In genomic region chr11:68010058-68011041, GRCh38 we compare ENCODE assay signal across 7 cellular contexts. TPM values are rescaled to one million over a fixed set of nuclear protein-coding genes. Genes with fewer than 3 reads are reported as not detected.
DNase-seq lines count a peak whose midpoint lies in the region; ATAC-seq and TF ChIP-seq lines count a peak whose summit lies in the region.

Gene ALDH3B1, plus strand, starts transcription at chr11:68010327. Its CDS starts 4,971 bp downstream, at chr11:68015298.

- WGBS in transverse colon (ENCODE audit: low coverage in 1 of 2), 2 donors = 16% methylated on average over 33 of the region's 33 CpGs; no CpG with 5 or more reads in 1 of the 2 donors

- TF ChIP-seq EP300 in transverse colon (IDR thresholded peaks at IDR 0.05; ENCODE audit: low read depth) = peak; percentile 56

- TF ChIP-seq CTCF in epithelial cell of proximal tubule (conservative IDR thresholded peaks at IDR 0.05; ENCODE audit: low read depth, low read length) (no peak), mucosa of descending colon (IDR thresholded peaks at IDR 0.05) (no peak), transverse colon (IDR thresholded peaks at IDR 0.05) (peak in 2 of 5 experiments; percentile 7 to 30)
- no peak for TF ChIP-seq CTCF in CD8-positive, alpha-beta T cell (IDR thresholded peaks at IDR 0.05)

- H3K36me3 ChIP-seq in mucosa of descending colon (ENCODE audit: low read depth) (no peaks in the 10 kb centered on the region), transverse colon (no peaks in the 10 kb centered on the region)
- H3K36me3 ChIP-seq in CD8-positive, alpha-beta T cell (ENCODE audit: insufficient read depth, low read length) = no peaks in the 10 kb centered on the region

- H3K9me3 ChIP-seq in mucosa of descending colon (no peaks in the 10 kb centered on the region), transverse colon (no peaks in the 10 kb centered on the region)
- H3K9me3 ChIP-seq in CD8-positive, alpha-beta T cell (ENCODE audit: low read length) = no peaks in the 10 kb centered on the region

- H3K27ac Mint-ChIP-seq in CD8-positive, alpha-beta T cell = no peak within 1 kb of the TSS

- H3K4me1 ChIP-seq in mucosa of descending colon (ENCODE audit: low read depth) (peaks cover 50% of the 10 kb centered on the region), transverse colon (peaks cover 38 to 58% (median 49%) of the 10 kb centered on the region in 4 donors)
- H3K4me1 ChIP-seq in CD8-positive, alpha-beta T cell (ENCODE audit: insufficient read depth, low read length) = no peaks in the 10 kb centered on the region

- H3K4me3 ChIP-seq in epithelial cell of proximal tubule (ENCODE audit: low read depth, low read length) (peak within 1 kb of the TSS; percentile 63), mucosa of descending colon (no peak within 1 kb of the TSS), transverse colon (peak within 1 kb of the TSS; percentile 1 to 41 (median 24))
- no peak within 1 kb of the TSS for H3K4me3 ChIP-seq in CD8-positive, alpha-beta T cell (ENCODE audit: low read depth, low read length)

- no peak within 1 kb of the TSS for H3K4me3 Mint-ChIP-seq in CD8-positive, alpha-beta T cell

- peak; percentile 79 for TF ChIP-seq POLR2A in transverse colon (IDR thresholded peaks at IDR 0.05)

- peak; percentile 56 for ATAC-seq in SK-N-SH treated with all-trans-retinoic acid at 6 μM for 48 hours
- peak; percentile 74 for ATAC-seq in mucosa of descending colon
- ATAC-seq in CD8-positive, alpha-beta T cell = no peak
- ATAC-seq in GM19397 (IDR thresholded peaks at IDR 0.05; ENCODE audit: unreplicated experiment) = no peak

- H3K4me1 Mint-ChIP-seq in CD8-positive, alpha-beta T cell (ENCODE audit: low read depth) = peaks cover 11% of the 10 kb centered on the region

- in situ Hi-C loops in transverse colon (cut with MboI; ENCODE audit: low pct_ligation_motif_present in 1 of 4, low pct_unique_long_range_greater_than_20kb in 1 of 4, low sequenced_read_pairs in 3 of 4) = no loop called here

- H3K36me3 Mint-ChIP-seq in CD8-positive, alpha-beta T cell = no peaks in the 10 kb centered on the region

- POLR2A ChIA-PET in CD8-positive, alpha-beta T cell (lab: Charles Lee) = no interaction called here

- no peaks in the 10 kb centered on the region for H3K9me3 Mint-ChIP-seq in CD8-positive, alpha-beta T cell

- H3K27ac ChIP-seq in transverse colon = peak within 1 kb of the TSS; percentile 87 to 96 (median 92)
- H3K27ac ChIP-seq in CD8-positive, alpha-beta T cell (ENCODE audit: low read depth, low read length) = no peak within 1 kb of the TSS

- H3K27me3 ChIP-seq in transverse colon = no peaks in the 10 kb centered on the region
- no peaks in the 10 kb centered on the region for H3K27me3 ChIP-seq in CD8-positive, alpha-beta T cell (ENCODE audit: insufficient read depth, low read length)

- CTCF ChIA-PET in CD8-positive, alpha-beta T cell (lab: Charles Lee) = no interaction called here

- H3K27me3 Mint-ChIP-seq in CD8-positive, alpha-beta T cell (ENCODE audit: low read depth) = peaks cover 5% of the 10 kb centered on the region

- peak; percentile 91 for DNase-seq in HK-2 (ENCODE audit: unreplicated experiment)
- DNase-seq in epithelial cell of proximal tubule (ENCODE audit: low read depth) = no peak
- peak; percentile 90 to 94 (median 91) for DNase-seq in mucosa of descending colon
- peak; percentile 92 for DNase-seq in transverse colon
- DNase-seq in CD8-positive, alpha-beta T cell = no peak

- intact Hi-C loops in mucosa of descending colon (cut with DNase I, micrococcal nuclease) = no loop called here
- intact Hi-C loops in transverse colon (cut with DNase I; ENCODE audit: low total_unique reads) = no loop called here
- intact Hi-C loops in CD8-positive, alpha-beta T cell (cut with DNase I, micrococcal nuclease) = no loop called here

TF ChIP-seq in SK-N-SH treated with all-trans-retinoic acid at 6 μM for 48 hours, 23 proteins besides CTCF, POLR2A, EP300 and RAD21:
- no peak for TF ChIP-seq ZNF8 (CRISPR knock-in tag; IDR thresholded peaks at IDR 0.05)
- no peak for TF ChIP-seq ZFP3 (CRISPR knock-in tag; IDR thresholded peaks at IDR 0.05)
- TF ChIP-seq ESRRG (CRISPR knock-in tag; IDR thresholded peaks at IDR 0.05) = no peak
- TF ChIP-seq PATZ1 (CRISPR knock-in tag; IDR thresholded peaks at IDR 0.05; ENCODE audit: borderline replicate concordance) = no peak
- no peak for TF ChIP-seq OSR1 (CRISPR knock-in tag; IDR thresholded peaks at IDR 0.05)
- peak; percentile 67; the same call in 1 of the 2 replicates for TF ChIP-seq CSDC2 (CRISPR knock-in tag; IDR thresholded peaks at IDR 0.05)
- no peak for TF ChIP-seq ZFP30 (CRISPR knock-in tag; IDR thresholded peaks at IDR 0.05)
- no peak for TF ChIP-seq POU6F1 (CRISPR knock-in tag; IDR thresholded peaks at IDR 0.05; ENCODE audit: borderline replicate concordance, low read depth)
- no peak for TF ChIP-seq GLIS3 (CRISPR knock-in tag; IDR thresholded peaks at IDR 0.05)

RNA-seq across cellular contexts. Expression of gene ALDH3B1, which starts in this region (rescaled TPM):
- total RNA-seq in epithelial cell of proximal tubule (3.9 and 4.4 TPM in 2 replicates), mucosa of descending colon (10 to 100 TPM in 2 of 3 donors, 1 to 10 TPM in 1; 8.6 to 18.9 (median 11.5) TPM), transverse colon (10 to 100 TPM; 12.1 to 14.9 (median 13.5) TPM)
- total RNA-seq in CD8-positive, alpha-beta T cell = not detected

Comparison
In these comparisons a context has a peak if more than half of its experiments do, and no peak if none do; other contexts are left out.
1. DNase-seq: peak in HK-2 (single experiment), mucosa of descending colon (3 of 3) and transverse colon (single experiment); none in epithelial cell of proximal tubule (single experiment) and CD8-positive, alpha-beta T cell (0 of 7).
2. ATAC-seq: peak in SK-N-SH treated with all-trans-retinoic acid at 6 μM for 48 hours (single experiment) and mucosa of descending colon (single experiment); none in CD8-positive, alpha-beta T cell (single experiment) and GM19397 (single experiment).
3. H3K4me3 ChIP-seq: peak in epithelial cell of proximal tubule (single experiment) and transverse colon (4 of 4); none in mucosa of descending colon (single experiment) and CD8-positive, alpha-beta T cell (single experiment).